1 cellular context compared by ENCODE assay signal in genomic region chr11:58945663-58946062, GRCh38.
TF ChIP-seq lines count a peak whose summit lies in the region.

No MANE protein-coding gene starts in this region.

TF ChIP-seq in HepG2, 621 proteins besides CTCF, POLR2A, EP300 and RAD21 (continued from another document):
- TF ChIP-seq, protein P1, sequence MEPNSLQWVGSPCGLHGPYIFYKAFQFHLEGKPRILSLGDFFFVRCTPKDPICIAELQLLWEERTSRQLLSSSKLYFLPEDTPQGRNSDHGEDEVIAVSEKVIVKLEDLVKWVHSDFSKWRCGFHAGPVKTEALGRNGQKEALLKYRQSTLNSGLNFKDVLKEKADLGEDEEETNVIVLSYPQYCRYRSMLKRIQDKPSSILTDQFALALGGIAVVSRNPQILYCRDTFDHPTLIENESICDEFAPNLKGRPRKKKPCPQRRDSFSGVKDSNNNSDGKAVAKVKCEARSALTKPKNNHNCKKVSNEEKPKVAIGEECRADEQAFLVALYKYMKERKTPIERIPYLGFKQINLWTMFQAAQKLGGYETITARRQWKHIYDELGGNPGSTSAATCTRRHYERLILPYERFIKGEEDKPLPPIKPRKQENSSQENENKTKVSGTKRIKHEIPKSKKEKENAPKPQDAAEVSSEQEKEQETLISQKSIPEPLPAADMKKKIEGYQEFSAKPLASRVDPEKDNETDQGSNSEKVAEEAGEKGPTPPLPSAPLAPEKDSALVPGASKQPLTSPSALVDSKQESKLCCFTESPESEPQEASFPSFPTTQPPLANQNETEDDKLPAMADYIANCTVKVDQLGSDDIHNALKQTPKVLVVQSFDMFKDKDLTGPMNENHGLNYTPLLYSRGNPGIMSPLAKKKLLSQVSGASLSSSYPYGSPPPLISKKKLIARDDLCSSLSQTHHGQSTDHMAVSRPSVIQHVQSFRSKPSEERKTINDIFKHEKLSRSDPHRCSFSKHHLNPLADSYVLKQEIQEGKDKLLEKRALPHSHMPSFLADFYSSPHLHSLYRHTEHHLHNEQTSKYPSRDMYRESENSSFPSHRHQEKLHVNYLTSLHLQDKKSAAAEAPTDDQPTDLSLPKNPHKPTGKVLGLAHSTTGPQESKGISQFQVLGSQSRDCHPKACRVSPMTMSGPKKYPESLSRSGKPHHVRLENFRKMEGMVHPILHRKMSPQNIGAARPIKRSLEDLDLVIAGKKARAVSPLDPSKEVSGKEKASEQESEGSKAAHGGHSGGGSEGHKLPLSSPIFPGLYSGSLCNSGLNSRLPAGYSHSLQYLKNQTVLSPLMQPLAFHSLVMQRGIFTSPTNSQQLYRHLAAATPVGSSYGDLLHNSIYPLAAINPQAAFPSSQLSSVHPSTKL (CRISPR knock-in tag; IDR thresholded peaks at IDR 0.05), result peak; percentile 62; the same call in 1 of the 2 replicates
- peak; percentile 63 for TF ChIP-seq NR2F6 (IDR thresholded peaks at IDR 0.05)
- 0 out of 2 replicates have a peak, but pooled peaks have one; percentile 19 for TF ChIP-seq NR2F6 (CRISPR knock-in tag; IDR thresholded peaks at IDR 0.05)
- TF ChIP-seq, protein P2, sequence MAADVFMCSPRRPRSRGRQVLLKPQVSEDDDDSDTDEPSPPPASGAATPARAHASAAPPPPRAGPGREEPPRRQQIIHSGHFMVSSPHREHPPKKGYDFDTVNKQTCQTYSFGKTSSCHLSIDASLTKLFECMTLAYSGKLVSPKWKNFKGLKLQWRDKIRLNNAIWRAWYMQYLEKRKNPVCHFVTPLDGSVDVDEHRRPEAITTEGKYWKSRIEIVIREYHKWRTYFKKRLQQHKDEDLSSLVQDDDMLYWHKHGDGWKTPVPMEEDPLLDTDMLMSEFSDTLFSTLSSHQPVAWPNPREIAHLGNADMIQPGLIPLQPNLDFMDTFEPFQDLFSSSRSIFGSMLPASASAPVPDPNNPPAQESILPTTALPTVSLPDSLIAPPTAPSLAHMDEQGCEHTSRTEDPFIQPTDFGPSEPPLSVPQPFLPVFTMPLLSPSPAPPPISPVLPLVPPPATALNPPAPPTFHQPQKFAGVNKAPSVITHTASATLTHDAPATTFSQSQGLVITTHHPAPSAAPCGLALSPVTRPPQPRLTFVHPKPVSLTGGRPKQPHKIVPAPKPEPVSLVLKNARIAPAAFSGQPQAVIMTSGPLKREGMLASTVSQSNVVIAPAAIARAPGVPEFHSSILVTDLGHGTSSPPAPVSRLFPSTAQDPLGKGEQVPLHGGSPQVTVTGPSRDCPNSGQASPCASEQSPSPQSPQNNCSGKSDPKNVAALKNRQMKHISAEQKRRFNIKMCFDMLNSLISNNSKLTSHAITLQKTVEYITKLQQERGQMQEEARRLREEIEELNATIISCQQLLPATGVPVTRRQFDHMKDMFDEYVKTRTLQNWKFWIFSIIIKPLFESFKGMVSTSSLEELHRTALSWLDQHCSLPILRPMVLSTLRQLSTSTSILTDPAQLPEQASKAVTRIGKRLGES (CRISPR knock-in tag; IDR thresholded peaks at IDR 0.05; ENCODE audit: borderline replicate concordance), result no peak
- TF ChIP-seq HMG20A (CRISPR knock-in tag; IDR thresholded peaks at IDR 0.05; ENCODE audit: borderline replicate concordance), result peak; percentile 48; the same call in 1 of the 2 replicates
- 0 out of 2 replicates have a peak, but pooled peaks have one; percentile 49 for TF ChIP-seq ISL2 (CRISPR knock-in tag; IDR thresholded peaks at IDR 0.05)
- TF ChIP-seq, protein P3, sequence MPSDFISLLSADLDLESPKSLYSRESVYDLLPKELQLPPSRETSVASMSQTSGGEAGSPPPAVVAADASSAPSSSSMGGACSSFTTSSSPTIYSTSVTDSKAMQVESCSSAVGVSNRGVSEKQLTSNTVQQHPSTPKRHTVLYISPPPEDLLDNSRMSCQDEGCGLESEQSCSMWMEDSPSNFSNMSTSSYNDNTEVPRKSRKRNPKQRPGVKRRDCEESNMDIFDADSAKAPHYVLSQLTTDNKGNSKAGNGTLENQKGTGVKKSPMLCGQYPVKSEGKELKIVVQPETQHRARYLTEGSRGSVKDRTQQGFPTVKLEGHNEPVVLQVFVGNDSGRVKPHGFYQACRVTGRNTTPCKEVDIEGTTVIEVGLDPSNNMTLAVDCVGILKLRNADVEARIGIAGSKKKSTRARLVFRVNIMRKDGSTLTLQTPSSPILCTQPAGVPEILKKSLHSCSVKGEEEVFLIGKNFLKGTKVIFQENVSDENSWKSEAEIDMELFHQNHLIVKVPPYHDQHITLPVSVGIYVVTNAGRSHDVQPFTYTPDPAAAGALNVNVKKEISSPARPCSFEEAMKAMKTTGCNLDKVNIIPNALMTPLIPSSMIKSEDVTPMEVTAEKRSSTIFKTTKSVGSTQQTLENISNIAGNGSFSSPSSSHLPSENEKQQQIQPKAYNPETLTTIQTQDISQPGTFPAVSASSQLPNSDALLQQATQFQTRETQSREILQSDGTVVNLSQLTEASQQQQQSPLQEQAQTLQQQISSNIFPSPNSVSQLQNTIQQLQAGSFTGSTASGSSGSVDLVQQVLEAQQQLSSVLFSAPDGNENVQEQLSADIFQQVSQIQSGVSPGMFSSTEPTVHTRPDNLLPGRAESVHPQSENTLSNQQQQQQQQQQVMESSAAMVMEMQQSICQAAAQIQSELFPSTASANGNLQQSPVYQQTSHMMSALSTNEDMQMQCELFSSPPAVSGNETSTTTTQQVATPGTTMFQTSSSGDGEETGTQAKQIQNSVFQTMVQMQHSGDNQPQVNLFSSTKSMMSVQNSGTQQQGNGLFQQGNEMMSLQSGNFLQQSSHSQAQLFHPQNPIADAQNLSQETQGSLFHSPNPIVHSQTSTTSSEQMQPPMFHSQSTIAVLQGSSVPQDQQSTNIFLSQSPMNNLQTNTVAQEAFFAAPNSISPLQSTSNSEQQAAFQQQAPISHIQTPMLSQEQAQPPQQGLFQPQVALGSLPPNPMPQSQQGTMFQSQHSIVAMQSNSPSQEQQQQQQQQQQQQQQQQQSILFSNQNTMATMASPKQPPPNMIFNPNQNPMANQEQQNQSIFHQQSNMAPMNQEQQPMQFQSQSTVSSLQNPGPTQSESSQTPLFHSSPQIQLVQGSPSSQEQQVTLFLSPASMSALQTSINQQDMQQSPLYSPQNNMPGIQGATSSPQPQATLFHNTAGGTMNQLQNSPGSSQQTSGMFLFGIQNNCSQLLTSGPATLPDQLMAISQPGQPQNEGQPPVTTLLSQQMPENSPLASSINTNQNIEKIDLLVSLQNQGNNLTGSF (CRISPR knock-in tag; IDR thresholded peaks at IDR 0.05), result no peak
- TF ChIP-seq YEATS2 (CRISPR knock-in tag; IDR thresholded peaks at IDR 0.05; ENCODE audit: borderline replicate concordance), result no peak
- 0 out of 2 replicates have a peak, but pooled peaks have one; percentile 17 for TF ChIP-seq PAXIP1 (CRISPR knock-in tag; conservative IDR thresholded peaks at IDR 0.05)
- TF ChIP-seq, protein P4, sequence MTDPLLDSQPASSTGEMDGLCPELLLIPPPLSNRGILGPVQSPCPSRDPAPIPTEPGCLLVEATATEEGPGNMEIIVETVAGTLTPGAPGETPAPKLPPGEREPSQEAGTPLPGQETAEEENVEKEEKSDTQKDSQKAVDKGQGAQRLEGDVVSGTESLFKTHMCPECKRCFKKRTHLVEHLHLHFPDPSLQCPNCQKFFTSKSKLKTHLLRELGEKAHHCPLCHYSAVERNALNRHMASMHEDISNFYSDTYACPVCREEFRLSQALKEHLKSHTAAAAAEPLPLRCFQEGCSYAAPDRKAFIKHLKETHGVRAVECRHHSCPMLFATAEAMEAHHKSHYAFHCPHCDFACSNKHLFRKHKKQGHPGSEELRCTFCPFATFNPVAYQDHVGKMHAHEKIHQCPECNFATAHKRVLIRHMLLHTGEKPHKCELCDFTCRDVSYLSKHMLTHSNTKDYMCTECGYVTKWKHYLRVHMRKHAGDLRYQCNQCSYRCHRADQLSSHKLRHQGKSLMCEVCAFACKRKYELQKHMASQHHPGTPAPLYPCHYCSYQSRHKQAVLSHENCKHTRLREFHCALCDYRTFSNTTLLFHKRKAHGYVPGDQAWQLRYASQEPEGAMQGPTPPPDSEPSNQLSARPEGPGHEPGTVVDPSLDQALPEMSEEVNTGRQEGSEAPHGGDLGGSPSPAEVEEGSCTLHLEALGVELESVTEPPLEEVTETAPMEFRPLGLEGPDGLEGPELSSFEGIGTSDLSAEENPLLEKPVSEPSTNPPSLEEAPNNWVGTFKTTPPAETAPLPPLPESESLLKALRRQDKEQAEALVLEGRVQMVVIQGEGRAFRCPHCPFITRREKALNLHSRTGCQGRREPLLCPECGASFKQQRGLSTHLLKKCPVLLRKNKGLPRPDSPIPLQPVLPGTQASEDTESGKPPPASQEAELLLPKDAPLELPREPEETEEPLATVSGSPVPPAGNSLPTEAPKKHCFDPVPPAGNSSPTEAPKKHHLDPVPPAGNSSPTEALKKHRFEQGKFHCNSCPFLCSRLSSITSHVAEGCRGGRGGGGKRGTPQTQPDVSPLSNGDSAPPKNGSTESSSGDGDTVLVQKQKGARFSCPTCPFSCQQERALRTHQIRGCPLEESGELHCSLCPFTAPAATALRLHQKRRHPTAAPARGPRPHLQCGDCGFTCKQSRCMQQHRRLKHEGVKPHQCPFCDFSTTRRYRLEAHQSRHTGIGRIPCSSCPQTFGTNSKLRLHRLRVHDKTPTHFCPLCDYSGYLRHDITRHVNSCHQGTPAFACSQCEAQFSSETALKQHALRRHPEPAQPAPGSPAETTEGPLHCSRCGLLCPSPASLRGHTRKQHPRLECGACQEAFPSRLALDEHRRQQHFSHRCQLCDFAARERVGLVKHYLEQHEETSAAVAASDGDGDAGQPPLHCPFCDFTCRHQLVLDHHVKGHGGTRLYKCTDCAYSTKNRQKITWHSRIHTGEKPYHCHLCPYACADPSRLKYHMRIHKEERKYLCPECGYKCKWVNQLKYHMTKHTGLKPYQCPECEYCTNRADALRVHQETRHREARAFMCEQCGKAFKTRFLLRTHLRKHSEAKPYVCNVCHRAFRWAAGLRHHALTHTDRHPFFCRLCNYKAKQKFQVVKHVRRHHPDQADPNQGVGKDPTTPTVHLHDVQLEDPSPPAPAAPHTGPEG (CRISPR knock-in tag; IDR thresholded peaks at IDR 0.05), result no peak
- TF ChIP-seq HNF4A (CRISPR knock-in tag; IDR thresholded peaks at IDR 0.05), result peak; percentile 61; the same call in 1 of the 2 replicates
